Comparison of ENCODE assay signal across 8 cellular contexts in genomic region chr19:11375143-11375948, GRCh38. TPM values are rescaled to one million over a fixed set of nuclear protein-coding genes. Genes with fewer than 3 reads are reported as not detected.
DNase-seq lines count a peak whose midpoint lies in the region; ATAC-seq lines count a peak whose summit lies in the region.

No MANE protein-coding gene starts in this region.

- peak overlapping the region; percentile 74 for H4K8ac ChIP-seq in mesenchymal stem cell (ENCODE audit: low read length)

- H3K4ac ChIP-seq in mesenchymal stem cell (ENCODE audit: low read depth in 1 of 2, low read length in 2 of 2) = peak overlapping the region; percentile 18 to 62

- peak overlapping the region; percentile 55 to 76 for H2BK12ac ChIP-seq in mesenchymal stem cell (ENCODE audit: low read length in 2 of 2)

- H3K9me3 ChIP-seq in mesenchymal stem cell (ENCODE audit: control insufficient read depth, low read length) = no peaks in the 10 kb centered on the region

- H3K4me2 ChIP-seq in mesenchymal stem cell (ENCODE audit: low read length, poor library complexity, severe bottlenecking) = peak overlapping the region; percentile 53

- peak overlapping the region; percentile 22 for H4K91ac ChIP-seq in mesenchymal stem cell (ENCODE audit: low read length)

- 38% methylated on average over 27 of the region's 27 CpGs for WGBS in mesenchymal stem cell

- ATAC-seq in GM18498 (IDR thresholded peaks at IDR 0.05; ENCODE audit: unreplicated experiment) = peak; percentile 34
- ATAC-seq in stimulated activated naive CD8-positive, alpha-beta T cell treated with anti-CD3 and anti-CD28 coated beads, Interleukin-15, amount 100 ng/mL, for 72 hours = peak; percentile 70
- ATAC-seq in GM21526 (IDR thresholded peaks at IDR 0.05; ENCODE audit: low FRiP score, unreplicated experiment) = no peak

- peaks cover 38% of the 10 kb centered on the region for H3K4me1 Mint-ChIP-seq in stimulated activated naive CD8-positive, alpha-beta T cell treated with anti-CD3 and anti-CD28 coated beads, Interleukin-15, amount 100 ng/mL, for 72 hours

- peak overlapping the region; percentile 39 for H2BK120ac ChIP-seq in mesenchymal stem cell (ENCODE audit: low read depth, low read length)

- H2AK5ac ChIP-seq in mesenchymal stem cell (ENCODE audit: low read length, severe bottlenecking) = peak overlapping the region; percentile 69

- H3K4me3 ChIP-seq in mesenchymal stem cell (ENCODE audit: insufficient read depth in 1 of 2, low read depth in 1 of 2, low read length in 2 of 2) = peak overlapping the region in 1 of 2 experiments; percentile 79

- peak; percentile 71 for DNase-seq in NCI-H146 (lab: John Stamatoyannopoulos, UW)
- DNase-seq in activated CD4-positive, alpha-beta T cell treated with anti-CD3 and anti-CD28 coated beads for 4 hours = peak; percentile 56 to 68
- peak; percentile 62 for DNase-seq in dermis blood vessel endothelial cell
- DNase-seq in mesenchymal stem cell = no peak
- peak; percentile 70 to 85 for DNase-seq in stimulated activated naive CD8-positive, alpha-beta T cell treated with anti-CD3 and anti-CD28 coated beads, Interleukin-15, amount 100 ng/mL, for 72 hours
- no peak for DNase-seq in COLO829 (ENCODE audit: low spot score)

- peaks cover 7% of the 10 kb centered on the region for H3K79me1 ChIP-seq in mesenchymal stem cell (replicated peaks; ENCODE audit: low read length, poor library complexity, severe bottlenecking)

- peak overlapping the region in 1 of 2 experiments; percentile 73 for H3K14ac ChIP-seq in mesenchymal stem cell (ENCODE audit: low read length in 2 of 2)

- H3K27me3 ChIP-seq in mesenchymal stem cell (ENCODE audit: control insufficient read depth in 1 of 2, insufficient read depth in 1 of 2, low read length in 2 of 2) = no peaks in the 10 kb centered on the region

- peak overlapping the region; percentile 87 for H3K9ac ChIP-seq in mesenchymal stem cell (ENCODE audit: low read length)

- H2BK5ac ChIP-seq in mesenchymal stem cell (ENCODE audit: low read depth, low read length, poor library complexity, severe bottlenecking) = no peak overlapping the region

- H3K4me3 Mint-ChIP-seq in stimulated activated naive CD8-positive, alpha-beta T cell treated with anti-CD3 and anti-CD28 coated beads, Interleukin-15, amount 100 ng/mL, for 72 hours = no peak overlapping the region

- H3K18ac ChIP-seq in mesenchymal stem cell (ENCODE audit: low read depth in 1 of 2, low read length in 2 of 2) = peak overlapping the region; percentile 73 to 92

- no peak overlapping the region for H3K27ac Mint-ChIP-seq in stimulated activated naive CD8-positive, alpha-beta T cell treated with anti-CD3 and anti-CD28 coated beads, Interleukin-15, amount 100 ng/mL, for 72 hours

- no peaks in the 10 kb centered on the region for H3K9me3 Mint-ChIP-seq in stimulated activated naive CD8-positive, alpha-beta T cell treated with anti-CD3 and anti-CD28 coated beads, Interleukin-15, amount 100 ng/mL, for 72 hours

- no peaks in the 10 kb centered on the region for H3K36me3 ChIP-seq in mesenchymal stem cell (ENCODE audit: control insufficient read depth in 1 of 2, insufficient read depth in 2 of 2, low read depth in 1 of 2, low read length in 2 of 2)

- no peak overlapping the region for H2AFZ ChIP-seq in mesenchymal stem cell (ENCODE audit: low read depth, low read length)

- no peak overlapping the region for H2BK15ac ChIP-seq in mesenchymal stem cell (ENCODE audit: low read depth, poor library complexity, severe bottlenecking)

- H3K27me3 Mint-ChIP-seq in stimulated activated naive CD8-positive, alpha-beta T cell treated with anti-CD3 and anti-CD28 coated beads, Interleukin-15, amount 100 ng/mL, for 72 hours = no peaks in the 10 kb centered on the region

- peak overlapping the region in 1 of 2 experiments; percentile 75 for H3K23ac ChIP-seq in mesenchymal stem cell (ENCODE audit: low read length in 2 of 2)

- peaks cover 32% of the 10 kb centered on the region for H3K4me1 ChIP-seq in mesenchymal stem cell (ENCODE audit: control insufficient read depth, insufficient read depth, low read depth, low read length)

- peak overlapping the region; percentile 64 for H3K27ac ChIP-seq in mesenchymal stem cell (ENCODE audit: low read length, poor library complexity, severe bottlenecking)

RNA-seq across cellular contexts. Expression of gene SWSAP1, which starts 0.9 kb away (rescaled TPM):
- 0.79 and 0.85 TPM in 2 replicates for total RNA-seq in dermis blood vessel endothelial cell
- 3.4 TPM for polyA plus RNA-seq in mesenchymal stem cell (2013, experiment 1 of 2)
- 3.8 TPM for polyA plus RNA-seq in mesenchymal stem cell (2013, experiment 2 of 2)

RNA-seq across cellular contexts. Expression of gene EPOR, which starts 8.8 kb away (rescaled TPM):
- 6.0 and 8.2 TPM in 2 replicates for total RNA-seq in dermis blood vessel endothelial cell
- polyA plus RNA-seq in mesenchymal stem cell (2013, experiment 1 of 2) = 16.4 TPM
- 17.2 TPM for polyA plus RNA-seq in mesenchymal stem cell (2013, experiment 2 of 2)

RNA-seq across cellular contexts. Expression of gene PLPPR2, which starts 20.1 kb away (rescaled TPM):
- 8.7 and 14.1 TPM in 2 replicates for total RNA-seq in dermis blood vessel endothelial cell
- 51.5 TPM for polyA plus RNA-seq in mesenchymal stem cell (2013, experiment 1 of 2)
- polyA plus RNA-seq in mesenchymal stem cell (2013, experiment 2 of 2) = 51.8 TPM

RNA-seq across cellular contexts. Expression of gene CCDC159, which starts 29.0 kb away (rescaled TPM):
- 7.8 and 10.4 TPM in 2 replicates for total RNA-seq in dermis blood vessel endothelial cell
- 22.5 TPM for polyA plus RNA-seq in mesenchymal stem cell (2013, experiment 1 of 2)
- polyA plus RNA-seq in mesenchymal stem cell (2013, experiment 2 of 2) = 20.6 TPM

RNA-seq across cellular contexts. Expression of gene TMEM205, which starts 29.3 kb away (rescaled TPM):
- total RNA-seq in dermis blood vessel endothelial cell = 105 and 267 TPM in 2 replicates
- polyA plus RNA-seq in mesenchymal stem cell (2013, experiment 1 of 2) = 109 TPM
- 119 TPM for polyA plus RNA-seq in mesenchymal stem cell (2013, experiment 2 of 2)

Comparison
In these comparisons a context has a peak if more than half of its experiments do, and no peak if none do; other contexts are left out.
1. DNase-seq: peak in NCI-H146 (single experiment), activated CD4-positive, alpha-beta T cell treated with anti-CD3 and anti-CD28 coated beads for 4 hours (2 of 2), dermis blood vessel endothelial cell (single experiment) and stimulated activated naive CD8-positive, alpha-beta T cell treated with anti-CD3 and anti-CD28 coated beads, Interleukin-15, amount 100 ng/mL, for 72 hours (2 of 2); none in mesenchymal stem cell (single experiment) and COLO829 (single experiment).